1 cellular context compared by ENCODE assay signal in genomic region chr1:186842547-186842946, GRCh38.
TF ChIP-seq lines count a peak whose summit lies in the region.

No MANE protein-coding gene starts in this region.

TF ChIP-seq in GM23338, 12 proteins besides CTCF, POLR2A, EP300 and RAD21 (continued from another document):
- TF ChIP-seq REST (IDR thresholded peaks at IDR 0.05; ENCODE audit: unreplicated experiment), result no peak
- no peak for TF ChIP-seq JUNB (IDR thresholded peaks at IDR 0.05; ENCODE audit: unreplicated experiment)
- no peak for TF ChIP-seq STAT1 (IDR thresholded peaks at IDR 0.05; ENCODE audit: unreplicated experiment)
- TF ChIP-seq ETS1 (IDR thresholded peaks at IDR 0.05), result no peak
- no peak for TF ChIP-seq EZH2phosphoT487 (IDR thresholded peaks at IDR 0.05; ENCODE audit: unreplicated experiment)
- no peak for TF ChIP-seq EZH2 (IDR thresholded peaks at IDR 0.05; ENCODE audit: low read depth, unreplicated experiment)
- TF ChIP-seq POLR2AphosphoS5 (IDR thresholded peaks at IDR 0.05; ENCODE audit: low read depth), result no peak
- no peak for TF ChIP-seq NANOG (IDR thresholded peaks at IDR 0.05; ENCODE audit: borderline replicate concordance)
- no peak for TF ChIP-seq ZNF114 (CRISPR knock-in tag; IDR thresholded peaks at IDR 0.05)
